In genomic region chr7:2354173-2355078, GRCh38 we compare ENCODE assay signal across 1 cellular context.
TF ChIP-seq lines count a peak whose summit lies in the region.

Gene EIF3B, plus strand, starts transcription at chr7:2354827. Its CDS starts 95 bp downstream, at chr7:2354922.

TF ChIP-seq in K562, 482 proteins besides CTCF, POLR2A, EP300 and RAD21 (continued from another document):
- no peak for TF ChIP-seq CHD1 (IDR thresholded peaks at IDR 0.05; ENCODE audit: low read length)
- peak; percentile 100 for TF ChIP-seq PRDM10 (IDR thresholded peaks at IDR 0.05; ENCODE audit: partially characterized antibody)
- TF ChIP-seq ZNF830 (CRISPR knock-in tag; IDR thresholded peaks at IDR 0.05), result no peak
- TF ChIP-seq ZNF511 (CRISPR knock-in tag; IDR thresholded peaks at IDR 0.05), result no peak
- no peak for TF ChIP-seq MEF2D (tag; conservative IDR thresholded peaks at IDR 0.05; ENCODE audit: low read depth)
- no peak for TF ChIP-seq ID3 (CRISPR knock-in tag; IDR thresholded peaks at IDR 0.05)
- peak; percentile 52 for TF ChIP-seq ID3 (tag; IDR thresholded peaks at IDR 0.05)
- TF ChIP-seq ZBTB17 (CRISPR knock-in tag; IDR thresholded peaks at IDR 0.05), result 0 out of 2 replicates have a peak, but pooled peaks have one; percentile 11
- peak; percentile 19; the same call in 1 of the 2 replicates for TF ChIP-seq ZNF239 (CRISPR knock-in tag; IDR thresholded peaks at IDR 0.05)
- TF ChIP-seq SNRNP70 (optimal IDR thresholded peaks at IDR 0.05; ENCODE audit: low read depth, low read length), result no peak
- TF ChIP-seq CTBP1 (IDR thresholded peaks at IDR 0.05; ENCODE audit: borderline replicate concordance), result peak; percentile 44
- peak; percentile 72; the same call in 1 of the 2 replicates for TF ChIP-seq NKRF (IDR thresholded peaks at IDR 0.05; ENCODE audit: borderline replicate concordance)
- TF ChIP-seq NFE2 (IDR thresholded peaks at IDR 0.05; ENCODE audit: low read depth), result peak; percentile 60
- no peak for TF ChIP-seq COPS2 (conservative IDR thresholded peaks at IDR 0.05)
- TF ChIP-seq ATF3 (IDR thresholded peaks at IDR 0.05), result peak; percentile 56; the same call in 1 of the 2 replicates
- TF ChIP-seq ATF3 (CRISPR knock-in tag; conservative IDR thresholded peaks at IDR 0.05), result 0 out of 2 replicates have a peak, but pooled peaks have one; percentile 57
- TF ChIP-seq NCOA1 (IDR thresholded peaks at IDR 0.05; ENCODE audit: low read depth), result no peak; the same call in 1 of the 2 replicates
- peak; percentile 32 to 93; a peak in 2 of 4 replicates for TF ChIP-seq SIN3A (IDR thresholded peaks at IDR 0.05; ENCODE audit: borderline replicate concordance in 2 of 2, control insufficient read depth in 1 of 2, low read depth in 2 of 2, low read length in 2 of 2)
- peak; percentile 22; the same call in 1 of the 2 replicates for TF ChIP-seq ZNF592 (IDR thresholded peaks at IDR 0.05)
- peak; percentile 87; the same call in 1 of the 2 replicates for TF ChIP-seq KLF1 (tag; IDR thresholded peaks at IDR 0.05)
- 0 out of 2 replicates have a peak, but pooled peaks have one; percentile 29 for TF ChIP-seq NCOA6 (IDR thresholded peaks at IDR 0.05)
- 0 out of 2 replicates have a peak, but pooled peaks have one; percentile 30 for TF ChIP-seq ZNF212 (CRISPR knock-in tag; IDR thresholded peaks at IDR 0.05)
- TF ChIP-seq GTF2F1 (IDR thresholded peaks at IDR 0.05; ENCODE audit: low read depth, low read length), result peak; percentile 72; the same call in 1 of the 2 replicates
- no peak for TF ChIP-seq RBM15 (IDR thresholded peaks at IDR 0.05; ENCODE audit: insufficient read depth, low read length)
- TF ChIP-seq EP400 (IDR thresholded peaks at IDR 0.05), result peak; percentile 100
- TF ChIP-seq MIER1 (IDR thresholded peaks at IDR 0.05; ENCODE audit: low read depth), result peak; percentile 77; the same call in 1 of the 2 replicates
- peak; percentile 90 for TF ChIP-seq NEUROD1 (IDR thresholded peaks at IDR 0.05; ENCODE audit: borderline replicate concordance, low read depth, low read length, partially characterized antibody)
- TF ChIP-seq CREB1 (IDR thresholded peaks at IDR 0.05), result peak; percentile 43
- peak; percentile 72 for TF ChIP-seq CREB1 (CRISPR knock-in tag; IDR thresholded peaks at IDR 0.05)
- TF ChIP-seq ZNF316 (IDR thresholded peaks at IDR 0.05), result no peak
TF ChIP-seq in K562: peak in this region for 129.
